ENCODE assay signal across 23 cellular contexts in the genomic region with DNA sequence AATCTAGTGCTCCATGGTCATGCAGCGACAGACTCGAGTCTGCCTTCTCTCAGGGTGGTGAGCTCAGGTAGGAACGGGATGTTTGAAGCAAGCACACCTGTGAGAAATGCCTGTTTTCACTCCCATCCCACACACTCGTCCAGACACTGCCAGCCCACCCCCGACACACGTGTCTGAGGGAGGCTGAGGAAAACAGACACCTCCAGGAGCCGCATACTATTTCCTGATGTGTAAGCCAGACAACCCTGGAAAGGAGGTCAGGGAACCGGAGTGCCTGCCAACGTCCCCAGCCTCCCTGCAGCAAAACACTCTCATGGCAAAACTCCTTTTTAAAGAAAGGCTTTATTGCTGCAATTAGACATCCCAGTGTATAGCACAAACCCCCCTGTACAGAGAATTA.
DNase-seq lines count a peak whose midpoint lies in the region; ATAC-seq and TF ChIP-seq lines count a peak whose summit lies in the region.
"Had no signal": no experiment of that assay in that cellular context is flagged by ENCODE, and none has a peak within 500 bp of the region (broad histone marks: within the 10 kb centered on the region; RNA-seq: fewer than 3 reads in every experiment).

No MANE protein-coding gene starts in this region.

- peaks cover 11% of the 10 kb centered on the region for H3K36me3 Mint-ChIP-seq in T-helper 2 cell treated with Interferon-gamma antibody and Interleukin-4, amounts not matched to agents 5 μg/mL and 100 μg/mL, for 36 hours (ENCODE audit: low read depth)
- H3K36me3 Mint-ChIP-seq in activated B cell treated with CpG ODN at 0.5 μM for 24 hours (ENCODE audit: low read depth): peaks cover 44% of the 10 kb centered on the region

- H3K4me3 ChIP-seq in skeletal muscle tissue (ENCODE audit: low read length in 3 of 3) (no peak overlapping the region), A673 (ENCODE audit: low read depth, low read length, poor library complexity, severe bottlenecking) (no peak overlapping the region)
- H3K4me3 ChIP-seq: A549, breast epithelium, hepatocyte, ovary, SK-N-MC, skin epidermis had no signal

- H3K27ac ChIP-seq in skeletal muscle tissue (ENCODE audit: low read depth, low read length) (no peak overlapping the region), A673 (ENCODE audit: low read depth, low read length, poor library complexity, severe bottlenecking) (no peak overlapping the region)
- H3K27ac ChIP-seq: A549, hepatocyte, ovary, SK-N-MC, skin epidermis had no signal

- peaks cover 11% of the 10 kb centered on the region for H3K4me1 Mint-ChIP-seq in T-helper 2 cell treated with Interferon-gamma antibody and Interleukin-4, amounts not matched to agents 5 μg/mL and 100 μg/mL, for 36 hours (ENCODE audit: low read depth)
- peaks cover 53% of the 10 kb centered on the region for H3K4me1 Mint-ChIP-seq in activated B cell treated with CpG ODN at 0.5 μM for 24 hours

- H3K9me3 ChIP-seq in skeletal muscle tissue (ENCODE audit: control insufficient read depth in 3 of 3, low read length in 3 of 3) (no peaks in the 10 kb centered on the region), A673 (ENCODE audit: low read depth, low read length, poor library complexity, severe bottlenecking) (no peaks in the 10 kb centered on the region)
- H3K9me3 ChIP-seq: A549, breast epithelium, ovary had no signal

- no peak for DNase-seq in T-helper 2 cell treated with Interferon-gamma antibody and Interleukin-4, amounts not matched to agents 5 μg/mL and 100 μg/mL, for 36 hours (ENCODE audit: low spot score)
- DNase-seq in T-helper 2 cell: no peak
- DNase-seq in activated B cell treated with CpG ODN at 0.5 μM for 24 hours: no peak
- DNase-seq in Right ventricle myocardium superior: no peak
- no peak for DNase-seq in superior temporal gyrus (ENCODE audit: extremely low spot score)
- no peak for DNase-seq in HK-2 (ENCODE audit: unreplicated experiment)
- DNase-seq in A673 (ENCODE audit: low spot score): no peak
- DNase-seq: activated gamma-delta T cell treated with Interleukin-2 at 50 U/mL for 16 hours; CD8-positive, alpha-beta T cell; IMR-90; kidney; NCI-H2029 treated with DMSO at 0.1 percent for 48 hours; NCI-H524 treated with DMSO at 0.1 percent for 48 hours; ovary; PC-3; stimulated activated naive CD4-positive, alpha-beta T cell; trophoblast cell had no signal

- H3K36me3 ChIP-seq in skeletal muscle tissue (ENCODE audit: control insufficient read depth in 3 of 3, insufficient read depth in 3 of 3, low read length in 3 of 3) (peaks cover 17 to 20% (median 18%) of the 10 kb centered on the region in 3 donors), A673 (ENCODE audit: insufficient read depth, low read length, poor library complexity, severe bottlenecking) (no peaks in the 10 kb centered on the region)
- H3K36me3 ChIP-seq: breast epithelium, ovary had no signal

- H3K4me1 ChIP-seq in skeletal muscle tissue (ENCODE audit: control insufficient read depth in 3 of 3, insufficient read depth in 3 of 3, low read length in 3 of 3) (peaks cover 8 to 14% (median 13%) of the 10 kb centered on the region in 3 donors), A673 (ENCODE audit: insufficient read depth, low read length, poor library complexity, severe bottlenecking) (no peaks in the 10 kb centered on the region)
- H3K4me1 ChIP-seq: A549, breast epithelium had no signal

- no peak for TF ChIP-seq CTCF in activated B cell treated with CpG ODN at 0.5 μM for 24 hours (IDR thresholded peaks at IDR 0.05)
- no peak for TF ChIP-seq CTCF in A673 (conservative IDR thresholded peaks at IDR 0.05; ENCODE audit: low read depth, low read length)

- H3K27me3 ChIP-seq in skeletal muscle tissue (ENCODE audit: control insufficient read depth in 3 of 3, insufficient read depth in 3 of 3, low read length in 3 of 3) (no peaks in the 10 kb centered on the region), A673 (replicated peaks; ENCODE audit: insufficient read depth, low read depth, low read length, poor library complexity) (no peaks in the 10 kb centered on the region)
- H3K27me3 ChIP-seq: breast epithelium, hepatocyte, ovary had no signal

- peak overlapping the region in 2 of 3 donors; percentile 21 to 26 for H3K9ac ChIP-seq in skeletal muscle tissue (ENCODE audit: low read depth in 1 of 3, low read length in 3 of 3)

- H3K27me3 Mint-ChIP-seq in T-helper 2 cell treated with Interferon-gamma antibody and Interleukin-4, amounts not matched to agents 5 μg/mL and 100 μg/mL, for 36 hours (ENCODE audit: low read depth): no peaks in the 10 kb centered on the region
- H3K27me3 Mint-ChIP-seq in activated B cell treated with CpG ODN at 0.5 μM for 24 hours: no peaks in the 10 kb centered on the region

- peaks cover 6% of the 10 kb centered on the region for H3K9me3 Mint-ChIP-seq in T-helper 2 cell treated with Interferon-gamma antibody and Interleukin-4, amounts not matched to agents 5 μg/mL and 100 μg/mL, for 36 hours
- H3K9me3 Mint-ChIP-seq in activated B cell treated with CpG ODN at 0.5 μM for 24 hours: peaks cover 7% of the 10 kb centered on the region
- H3K9me3 Mint-ChIP-seq: CD8-positive, alpha-beta T cell had no signal

- CTCF ChIA-PET in activated B cell treated with CpG ODN at 0.5 μM for 24 hours (lab: Charles Lee): no interaction called here
- CTCF ChIA-PET in A673 (lab: Charles Lee): no interaction called here

- POLR2A ChIA-PET in activated B cell treated with CpG ODN at 0.5 μM for 24 hours (lab: Charles Lee) (interaction anchor here (1.3 kb wide), 1 partner anchor 7 kb away, joined by 4 read pairs; no protein-coding TSS in a partner anchor), A673 (lab: Charles Lee; ENCODE audit: low non-redundant PET) (no interaction called here)

- no peak for ATAC-seq in activated B cell treated with CpG ODN at 0.5 μM for 24 hours (ENCODE audit: low read depth)
- ATAC-seq in Right ventricle myocardium superior (ENCODE audit: poor library complexity): peak; percentile 50
- ATAC-seq: A549; CD8-positive, alpha-beta T cell; PC-3 had no signal

- intact Hi-C loops in activated B cell treated with CpG ODN at 0.5 μM for 24 hours (cut with micrococcal nuclease): no loop called here
- intact Hi-C loops in Right ventricle myocardium superior (cut with DNase I): no loop called here
- intact Hi-C loops in A673 (cut with micrococcal nuclease; ENCODE audit: unreplicated experiment): no loop called here

- H3K4me3 Mint-ChIP-seq in T-helper 2 cell treated with Interferon-gamma antibody and Interleukin-4, amounts not matched to agents 5 μg/mL and 100 μg/mL, for 36 hours: no peak overlapping the region
- no peak overlapping the region for H3K4me3 Mint-ChIP-seq in activated B cell treated with CpG ODN at 0.5 μM for 24 hours
- H3K4me3 Mint-ChIP-seq: CD8-positive, alpha-beta T cell had no signal

- no TSS peak for BruUV-seq in A673 (replicated peaks; lab: Mats Ljungman, UMichigan)

- H3K27ac Mint-ChIP-seq in T-helper 2 cell treated with Interferon-gamma antibody and Interleukin-4, amounts not matched to agents 5 μg/mL and 100 μg/mL, for 36 hours: peak overlapping the region; percentile 52
- peak overlapping the region; percentile 80 for H3K27ac Mint-ChIP-seq in activated B cell treated with CpG ODN at 0.5 μM for 24 hours
